In the genomic region with DNA sequence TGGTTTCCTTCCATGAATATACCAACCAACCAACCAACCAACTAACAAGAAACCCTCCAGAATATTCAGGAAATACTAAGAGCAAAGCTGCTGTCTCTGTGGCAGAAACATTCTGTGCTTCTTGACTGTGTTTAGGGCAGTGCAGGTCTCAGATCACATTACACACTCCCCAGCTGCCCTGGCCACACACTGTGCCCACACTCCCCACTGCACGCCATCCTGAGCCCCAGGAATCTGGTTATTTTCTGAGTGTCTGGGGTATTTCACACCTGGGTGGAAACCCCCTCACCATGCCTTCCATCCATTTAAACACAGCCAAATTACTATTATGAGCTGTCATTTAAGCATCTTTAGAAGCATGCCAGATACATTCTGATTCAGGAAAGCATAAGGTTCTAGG, we compare ENCODE assay signal across 8 cellular contexts.
A peak's percentile ranks its signal among the peaks of the same experiment; 100 is the strongest.
DNase-seq lines count a peak whose midpoint lies in the region; ATAC-seq, FAIRE-seq and TF ChIP-seq lines count a peak whose summit lies in the region.

No MANE protein-coding gene starts in this region.

- H3K27me3 Mint-ChIP-seq in activated CD4-positive, alpha-beta memory T cell treated with anti-CD3 and anti-CD28 coated beads for 36 hours = no peaks in the 10 kb centered on the region
- peaks cover 7 to 25% of the 10 kb centered on the region in 2 donors for H3K27me3 Mint-ChIP-seq in stimulated activated naive B cell treated with anti-CD40 and anti-IgM and Interleukin-4, amounts not matched to agents 10 μg/mL and 1 μg/mL and 100 μg/mL, for 72 hours
- H3K27me3 Mint-ChIP-seq in MCF 10A (ENCODE audit: insufficient read depth, unreplicated experiment) = no peaks in the 10 kb centered on the region

- H3K27me3 ChIP-seq in keratinocyte (ENCODE audit: control insufficient read depth, extremely low read depth, insufficient read depth, low read length) = no peaks in the 10 kb centered on the region

- no peaks in the 10 kb centered on the region for H3K9me1 ChIP-seq in keratinocyte (ENCODE audit: control insufficient read depth, extremely low read depth, insufficient read depth, low read length)

- no peak overlapping the region for H3K4me3 ChIP-seq in keratinocyte (ENCODE audit: control insufficient read depth in 2 of 3, extremely low read depth in 1 of 3, insufficient read depth in 2 of 3, low read depth in 1 of 3, low read length in 3 of 3)

- intact Hi-C loops in activated CD4-positive, alpha-beta memory T cell treated with anti-CD3 and anti-CD28 coated beads for 36 hours (cut with micrococcal nuclease) = loop anchor here (1.0 to 5.0 kb wide), 7 partner anchors 21 to 694 kb away; partner anchors contain the start of gene CDK1
- intact Hi-C loops in MCF 10A (cut with micrococcal nuclease) = no loop called here

- peaks cover 49% of the 10 kb centered on the region for H3K4me1 Mint-ChIP-seq in activated CD4-positive, alpha-beta memory T cell treated with anti-CD3 and anti-CD28 coated beads for 36 hours (ENCODE audit: low read depth)
- peaks cover 14 to 15% of the 10 kb centered on the region in 2 donors for H3K4me1 Mint-ChIP-seq in stimulated activated naive B cell treated with anti-CD40 and anti-IgM and Interleukin-4, amounts not matched to agents 10 μg/mL and 1 μg/mL and 100 μg/mL, for 72 hours
- peaks cover 10% of the 10 kb centered on the region for H3K4me1 Mint-ChIP-seq in MCF 10A (ENCODE audit: insufficient read depth, unreplicated experiment)

- H3K4me2 ChIP-seq in keratinocyte (ENCODE audit: control insufficient read depth, extremely low read depth, insufficient read depth, low read depth, low read length) = peak overlapping the region; percentile 85

- no peak overlapping the region for H2AFZ ChIP-seq in keratinocyte (ENCODE audit: control insufficient read depth, low read length)

- H3K27ac ChIP-seq in keratinocyte (ENCODE audit: control insufficient read depth, insufficient read depth, low read length) = no peak overlapping the region

- peaks cover 10% of the 10 kb centered on the region for H3K9me3 Mint-ChIP-seq in activated CD4-positive, alpha-beta memory T cell treated with anti-CD3 and anti-CD28 coated beads for 36 hours
- H3K9me3 Mint-ChIP-seq in stimulated activated naive B cell treated with anti-CD40 and anti-IgM and Interleukin-4, amounts not matched to agents 10 μg/mL and 1 μg/mL and 100 μg/mL, for 72 hours = peaks cover 5 to 6% of the 10 kb centered on the region in 2 donors
- no peaks in the 10 kb centered on the region for H3K9me3 Mint-ChIP-seq in MCF 10A (ENCODE audit: unreplicated experiment)

- H3K9me3 ChIP-seq in keratinocyte (ENCODE audit: control insufficient read depth, low read depth, low read length) = no peaks in the 10 kb centered on the region

- peaks cover 11% of the 10 kb centered on the region for H3K36me3 Mint-ChIP-seq in activated CD4-positive, alpha-beta memory T cell treated with anti-CD3 and anti-CD28 coated beads for 36 hours
- H3K36me3 Mint-ChIP-seq in stimulated activated naive B cell treated with anti-CD40 and anti-IgM and Interleukin-4, amounts not matched to agents 10 μg/mL and 1 μg/mL and 100 μg/mL, for 72 hours = peaks cover 0 to 2% of the 10 kb centered on the region in 2 donors
- H3K36me3 Mint-ChIP-seq in MCF 10A (ENCODE audit: insufficient read depth, unreplicated experiment) = no peaks in the 10 kb centered on the region

- peaks cover 13% of the 10 kb centered on the region for H3K4me1 ChIP-seq in keratinocyte (ENCODE audit: control insufficient read depth, extremely low read depth, insufficient read depth, low read length)

- dilution Hi-C loops in keratinocyte (cut with MboI; ENCODE audit: extremely low pct_ligation_motif_present, low sequenced_read_pairs) = no loop called here

- DNase-seq in NCI-H345 (lab: John Stamatoyannopoulos, UW) (peak; percentile 13), NCI-H345 treated with DMSO at 0.1 percent for 48 hours (lab: John Stamatoyannopoulos, UW; ENCODE audit: unreplicated experiment) (no peak), keratinocyte (ENCODE audit: low read depth, low spot score) (no peak), MCF 10A (ENCODE audit: unreplicated experiment) (no peak), hepatic stellate cell (ENCODE audit: low spot score) (no peak), NCI-H2081 treated with DMSO at 0.1 percent for 48 hours (lab: John Stamatoyannopoulos, UW) (no peak)
- peak; percentile 82 for DNase-seq in activated CD4-positive, alpha-beta memory T cell treated with anti-CD3 and anti-CD28 coated beads for 36 hours
- DNase-seq in stimulated activated naive B cell treated with anti-CD40 and anti-IgM and Interleukin-4, amounts not matched to agents 10 μg/mL and 1 μg/mL and 100 μg/mL, for 72 hours = no peak

- no peak overlapping the region for H3K9ac ChIP-seq in keratinocyte (ENCODE audit: control insufficient read depth, extremely low read depth, insufficient read depth, low read length)

- ATAC-seq in stimulated activated naive B cell treated with anti-CD40 and anti-IgM and Interleukin-4, amounts not matched to agents 10 μg/mL and 1 μg/mL and 100 μg/mL, for 72 hours (replicated peaks) = peak; percentile 33 to 73

- no peak for FAIRE-seq in keratinocyte (lab: Jason Lieb, UNC)

- no TSS peak for BruUV-seq in MCF 10A (replicated peaks; lab: Mats Ljungman, UMichigan)

- peak overlapping the region; percentile 83 for H3K4me3 Mint-ChIP-seq in activated CD4-positive, alpha-beta memory T cell treated with anti-CD3 and anti-CD28 coated beads for 36 hours
- no peak overlapping the region for H3K4me3 Mint-ChIP-seq in stimulated activated naive B cell treated with anti-CD40 and anti-IgM and Interleukin-4, amounts not matched to agents 10 μg/mL and 1 μg/mL and 100 μg/mL, for 72 hours
- no peak overlapping the region for H3K4me3 Mint-ChIP-seq in MCF 10A (ENCODE audit: unreplicated experiment)

- no peaks in the 10 kb centered on the region for H3K36me3 ChIP-seq in keratinocyte (ENCODE audit: control insufficient read depth in 2 of 2, extremely low read depth in 1 of 2, insufficient read depth in 2 of 2, low read length in 2 of 2)

- no peaks in the 10 kb centered on the region for H3K79me2 ChIP-seq in keratinocyte (ENCODE audit: control insufficient read depth, insufficient read depth, low read length)

- no peaks in the 10 kb centered on the region for H4K20me1 ChIP-seq in keratinocyte (ENCODE audit: control insufficient read depth, extremely low read depth, insufficient read depth, low read length)

- TF ChIP-seq CTCF in keratinocyte (optimal IDR thresholded peaks at IDR 0.05 in 1 of 3, IDR thresholded peaks at IDR 0.05 in 1 of 3, conservative IDR thresholded peaks at IDR 0.05 in 1 of 3; ENCODE audit: extremely low read depth in 1 of 3, insufficient read depth in 2 of 3, low read length in 3 of 3) = no peak
- no peak for TF ChIP-seq CTCF in MCF 10A (IDR thresholded peaks at IDR 0.05; ENCODE audit: unreplicated experiment)

- peak overlapping the region; percentile 87 for H3K27ac Mint-ChIP-seq in activated CD4-positive, alpha-beta memory T cell treated with anti-CD3 and anti-CD28 coated beads for 36 hours
- no peak overlapping the region for H3K27ac Mint-ChIP-seq in stimulated activated naive B cell treated with anti-CD40 and anti-IgM and Interleukin-4, amounts not matched to agents 10 μg/mL and 1 μg/mL and 100 μg/mL, for 72 hours
- no peak overlapping the region for H3K27ac Mint-ChIP-seq in MCF 10A (ENCODE audit: low read depth, unreplicated experiment)

- CTCF ChIA-PET in activated CD4-positive, alpha-beta memory T cell treated with anti-CD3 and anti-CD28 coated beads for 36 hours (lab: Charles Lee) = interaction anchor here (1.0 to 2.6 kb wide), 2 partner anchors 41 to 73 kb away, joined by 3 to 12 read pairs; no protein-coding TSS in a partner anchor
- CTCF ChIA-PET in MCF 10A (lab: Yijun Ruan, JAX) = no interaction called here

- POLR2A ChIA-PET in activated CD4-positive, alpha-beta memory T cell treated with anti-CD3 and anti-CD28 coated beads for 36 hours (lab: Charles Lee) = interaction anchor here (0.7 kb wide), 1 partner anchor 56 kb away, joined by 3 read pairs; no protein-coding TSS in a partner anchor
- POLR2A ChIA-PET in MCF 10A (lab: Yijun Ruan, JAX) = interaction anchor here (0.6 kb wide), 1 partner anchor 24 kb away, joined by 3 read pairs; no protein-coding TSS in a partner anchor

Comparison
In these comparisons a context has a peak if more than half of its experiments do, and no peak if none do; other contexts are left out.
1. DNase-seq: peak in NCI-H345 (single experiment) and activated CD4-positive, alpha-beta memory T cell treated with anti-CD3 and anti-CD28 coated beads for 36 hours (single experiment); none in NCI-H345 treated with DMSO at 0.1 percent for 48 hours (single experiment), keratinocyte (single experiment), stimulated activated naive B cell treated with anti-CD40 and anti-IgM and Interleukin-4, amounts not matched to agents 10 μg/mL and 1 μg/mL and 100 μg/mL, for 72 hours (single experiment), MCF 10A (single experiment), hepatic stellate cell (single experiment) and NCI-H2081 treated with DMSO at 0.1 percent for 48 hours (single experiment).